Comparison of ENCODE assay signal across 11 cellular contexts in the genomic region with DNA sequence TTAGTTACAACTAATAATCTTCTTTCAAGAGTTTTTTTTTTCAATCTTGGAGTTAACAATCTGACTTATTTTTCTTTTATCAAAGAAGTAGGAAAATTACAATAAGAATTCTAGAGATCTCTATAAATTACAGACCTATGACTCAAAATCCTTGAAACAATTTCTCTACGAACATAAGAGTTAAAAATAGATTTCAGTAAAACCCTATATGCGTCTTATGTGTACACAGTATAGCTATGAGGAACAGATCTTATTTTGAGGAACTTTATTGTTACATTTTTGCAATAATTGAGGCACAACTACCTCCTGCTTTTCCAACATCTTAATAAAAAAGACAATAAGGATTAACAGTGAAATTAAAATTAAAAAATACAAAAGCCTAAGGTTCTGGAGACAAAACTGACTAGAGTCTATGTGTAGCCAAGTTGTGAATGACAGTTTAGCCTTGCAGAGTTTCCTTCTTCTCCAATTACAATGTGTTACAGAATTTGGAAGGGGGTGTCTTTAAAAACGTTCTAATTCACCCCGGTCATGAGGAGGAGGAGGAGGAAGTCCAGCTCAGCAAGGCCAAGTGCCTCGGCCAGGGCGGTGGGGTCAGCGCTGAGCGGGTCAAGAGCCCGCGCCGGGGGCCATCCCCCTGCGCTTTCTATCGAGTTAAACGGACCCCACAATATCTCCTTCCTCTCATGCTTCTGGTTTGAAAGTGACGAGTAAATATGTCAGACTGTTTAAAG. TPM values are rescaled to one million over a fixed set of nuclear protein-coding genes. Genes with fewer than 3 reads are reported as not detected.
A peak's percentile ranks its signal among the peaks of the same experiment; 100 is the strongest.
DNase-seq lines count a peak whose midpoint lies in the region; ATAC-seq, FAIRE-seq and TF ChIP-seq lines count a peak whose summit lies in the region.
"Had no signal": no experiment of that assay in that cellular context is flagged by ENCODE, and none has a peak within 500 bp of the region (broad histone marks: within the 10 kb centered on the region; RNA-seq: fewer than 3 reads in every experiment).

No MANE protein-coding gene starts in this region.

- TF ChIP-seq CTCF in HCT116 (IDR thresholded peaks at IDR 0.05 in 2 of 3, conservative IDR thresholded peaks at IDR 0.05 in 1 of 3; ENCODE audit: borderline replicate concordance in 1 of 3, insufficient read depth in 1 of 3, low read depth in 2 of 3, low read length in 2 of 3) (no peak), WTC11 (IDR thresholded peaks at IDR 0.05) (no peak), foreskin keratinocyte (conservative IDR thresholded peaks at IDR 0.05) (no peak)

- H3K9me2 ChIP-seq in HCT116 (ENCODE audit: insufficient read depth): no peaks in the 10 kb centered on the region

- H3K36me3 ChIP-seq in HCT116 (ENCODE audit: control insufficient read depth in 1 of 2, insufficient read depth in 2 of 2, low read length in 2 of 2) (no peaks in the 10 kb centered on the region), small intestine (ENCODE audit: control insufficient read depth in 2 of 2, insufficient read depth in 2 of 2, low read length in 2 of 2) (peaks cover 0 to 2% of the 10 kb centered on the region in 2 donors)

- no peak for TF ChIP-seq POLR2A in HCT116 (IDR thresholded peaks at IDR 0.05; ENCODE audit: borderline replicate concordance, extremely low read depth, insufficient read depth, insufficient read length)

- no peak overlapping the region for H2AFZ ChIP-seq in HCT116 (ENCODE audit: low read depth, low read length, poor library complexity, severe bottlenecking)

- RAD21 ChIA-PET in HCT116 (lab: Charles Lee; ENCODE audit: low non-redundant PET in 1 of 2, low total read pairs in 2 of 2, uncharacterized antibody in 2 of 2, unreplicated experiment in 2 of 2): no interaction called here

- POLR2A ChIA-PET in HCT116 (lab: Charles Lee) (no interaction called here), WTC11 (lab: Charles Lee) (no interaction called here)

- H3K9me3 ChIP-seq in HCT116 (ENCODE audit: control insufficient read depth in 1 of 2, insufficient read depth in 1 of 2, low read depth in 1 of 2, low read length in 2 of 2) (no peaks in the 10 kb centered on the region), right cardiac atrium (ENCODE audit: control insufficient read depth, low read length) (no peaks in the 10 kb centered on the region), small intestine (ENCODE audit: control insufficient read depth, low read depth) (no peaks in the 10 kb centered on the region)

- 45% methylated on average over 15 of the region's 15 CpGs for WGBS in right cardiac atrium
- WGBS in small intestine, 3 donors: 63 to 85% (median 82%) methylated on average over 15 of the region's 15 CpGs

- no peak overlapping the region for H3K27ac ChIP-seq in HCT116 (ENCODE audit: low read depth, low read length)
- peak overlapping the region; percentile 26 for H3K27ac ChIP-seq in right cardiac atrium (ENCODE audit: low read length)
- peak overlapping the region in 1 of 2 donors; percentile 57 for H3K27ac ChIP-seq in small intestine (ENCODE audit: low read depth in 1 of 2, low read length in 1 of 2)
- no peak overlapping the region for H3K27ac ChIP-seq in foreskin keratinocyte

- no peaks in the 10 kb centered on the region for H3K79me2 ChIP-seq in HCT116 (ENCODE audit: insufficient read depth, low read length)

- no peaks in the 10 kb centered on the region for H4K20me1 ChIP-seq in HCT116 (ENCODE audit: insufficient read depth)

- intact Hi-C loops in HCT116 (cut with micrococcal nuclease): no loop called here
- intact Hi-C loops in right cardiac atrium (cut with DNase I): no loop called here

- no peak for ATAC-seq in HCT116
- no peak for ATAC-seq in WTC11
- ATAC-seq in right cardiac atrium: peak in 1 of 2 donors; percentile 17
- ATAC-seq in GM21526 (IDR thresholded peaks at IDR 0.05; ENCODE audit: low FRiP score, unreplicated experiment): no peak
- ATAC-seq in HG03135 (IDR thresholded peaks at IDR 0.05; ENCODE audit: unreplicated experiment): no peak
- no peak for ATAC-seq in esophagus mucosa
- no peak for ATAC-seq in foreskin keratinocyte

- TF ChIP-seq RAD21 in HCT116 (IDR thresholded peaks at IDR 0.05; ENCODE audit: low read depth): no peak

- peak overlapping the region; percentile 47 for H3K27ac Mint-ChIP-seq in WTC11

- H3K4me1 Mint-ChIP-seq in WTC11: peaks cover 11% of the 10 kb centered on the region

- H3K4me3 Mint-ChIP-seq in WTC11: no peak overlapping the region

- CTCF ChIA-PET in HCT116 (lab: Charles Lee) (interaction anchor here (0.6 kb wide), 1 partner anchor 18 kb away, joined by 3 read pairs; no protein-coding TSS in a partner anchor), WTC11 (lab: Charles Lee) (interaction anchor here (1.2 to 3.6 kb wide), 2 partner anchors 10 to 19 kb away, joined by 3 to 16 read pairs; no protein-coding TSS in a partner anchor)

- H3K36me3 Mint-ChIP-seq in WTC11: peaks cover 56% of the 10 kb centered on the region

- no peaks in the 10 kb centered on the region for H3K27me3 Mint-ChIP-seq in WTC11 (ENCODE audit: low read depth)

- peaks cover 0 to 6% of the 10 kb centered on the region in 2 experiments; a peak in 1 of 4 replicates for H3K4me1 ChIP-seq in HCT116 (ENCODE audit: control insufficient read depth in 1 of 2, insufficient read depth in 2 of 2, low read length in 2 of 2)
- peaks cover 8% of the 10 kb centered on the region for H3K4me1 ChIP-seq in right cardiac atrium (ENCODE audit: control insufficient read depth, insufficient read depth, low read length)
- H3K4me1 ChIP-seq in small intestine (ENCODE audit: control insufficient read depth in 2 of 2, insufficient read depth in 1 of 2, low read depth in 1 of 2, low read length in 1 of 2): no peaks in the 10 kb centered on the region
- H3K4me1 ChIP-seq in foreskin keratinocyte: no peaks in the 10 kb centered on the region

- no peak overlapping the region for H3K9ac ChIP-seq in HCT116 (ENCODE audit: low read length)

- DNase-seq in HCT116 (ENCODE audit: low read depth, low spot score): no peak
- no peak for DNase-seq in WTC11 (ENCODE audit: low spot score)
- DNase-seq in right cardiac atrium: peak in 1 of 3 donors; percentile 51
- no peak for DNase-seq in small intestine
- no peak for DNase-seq in foreskin keratinocyte
- DNase-seq: activated CD4-positive, alpha-beta T cell treated with anti-CD3 and anti-CD28 coated beads for 4 hours; MM.1S had no signal

- peak; percentile 5 for FAIRE-seq in small intestine (lab: Jason Lieb, UNC)

- no peak overlapping the region for H3K4me2 ChIP-seq in HCT116 (ENCODE audit: low read length)

- BruUV-seq in HCT116 (replicated peaks; lab: Mats Ljungman, UMichigan): TSS peak; percentile 17

- H3K4me3 ChIP-seq in HCT116 (replicated peaks in 1 of 2; ENCODE audit: low read depth in 1 of 2, low read length in 2 of 2) (no peak overlapping the region), right cardiac atrium (ENCODE audit: low read length) (no peak overlapping the region), small intestine (ENCODE audit: low read depth in 1 of 2, low read length in 2 of 2) (no peak overlapping the region)

- no peaks in the 10 kb centered on the region for H3K9me3 Mint-ChIP-seq in WTC11

- no peaks in the 10 kb centered on the region for H3K27me3 ChIP-seq in HCT116 (ENCODE audit: insufficient read depth, low read length)
- no peaks in the 10 kb centered on the region for H3K27me3 ChIP-seq in right cardiac atrium (ENCODE audit: control insufficient read depth, insufficient read depth)
- H3K27me3 ChIP-seq in small intestine (ENCODE audit: control insufficient read depth in 2 of 2, insufficient read depth in 2 of 2, low read length in 2 of 2): no peaks in the 10 kb centered on the region
- H3K27me3 ChIP-seq in foreskin keratinocyte: no peaks in the 10 kb centered on the region

TF ChIP-seq in HCT116, 20 proteins besides CTCF, POLR2A, EP300 and RAD21 (continues in another document):
- TF ChIP-seq TCF7L2 (IDR thresholded peaks at IDR 0.05; ENCODE audit: borderline replicate concordance, extremely low read depth, insufficient read depth, insufficient read length) (no peak), EZH2phosphoT487 (IDR thresholded peaks at IDR 0.05; ENCODE audit: borderline replicate concordance) (no peak), SRF (IDR thresholded peaks at IDR 0.05; ENCODE audit: low read depth) (no peak), FOSL1 (IDR thresholded peaks at IDR 0.05; ENCODE audit: low read depth) (no peak), SP1 (IDR thresholded peaks at IDR 0.05; ENCODE audit: low read depth) (no peak), EZH2 (IDR thresholded peaks at IDR 0.05) (no peak)
- TF ChIP-seq, protein P1, sequence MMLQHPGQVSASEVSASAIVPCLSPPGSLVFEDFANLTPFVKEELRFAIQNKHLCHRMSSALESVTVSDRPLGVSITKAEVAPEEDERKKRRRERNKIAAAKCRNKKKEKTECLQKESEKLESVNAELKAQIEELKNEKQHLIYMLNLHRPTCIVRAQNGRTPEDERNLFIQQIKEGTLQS (IDR thresholded peaks at IDR 0.05): no peak
- TF ChIP-seq, protein P2, sequence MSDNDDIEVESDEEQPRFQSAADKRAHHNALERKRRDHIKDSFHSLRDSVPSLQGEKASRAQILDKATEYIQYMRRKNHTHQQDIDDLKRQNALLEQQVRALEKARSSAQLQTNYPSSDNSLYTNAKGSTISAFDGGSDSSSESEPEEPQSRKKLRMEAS (IDR thresholded peaks at IDR 0.05): no peak

TF ChIP-seq in WTC11, 78 proteins besides CTCF, POLR2A, EP300 and RAD21 (continues in another document):
- TF ChIP-seq OVOL2 (CRISPR knock-in tag; IDR thresholded peaks at IDR 0.05; ENCODE audit: borderline replicate concordance): no peak
- no peak for TF ChIP-seq IRF2 (CRISPR knock-in tag; IDR thresholded peaks at IDR 0.05; ENCODE audit: borderline replicate concordance, low read depth)
- TF ChIP-seq, protein P3, sequence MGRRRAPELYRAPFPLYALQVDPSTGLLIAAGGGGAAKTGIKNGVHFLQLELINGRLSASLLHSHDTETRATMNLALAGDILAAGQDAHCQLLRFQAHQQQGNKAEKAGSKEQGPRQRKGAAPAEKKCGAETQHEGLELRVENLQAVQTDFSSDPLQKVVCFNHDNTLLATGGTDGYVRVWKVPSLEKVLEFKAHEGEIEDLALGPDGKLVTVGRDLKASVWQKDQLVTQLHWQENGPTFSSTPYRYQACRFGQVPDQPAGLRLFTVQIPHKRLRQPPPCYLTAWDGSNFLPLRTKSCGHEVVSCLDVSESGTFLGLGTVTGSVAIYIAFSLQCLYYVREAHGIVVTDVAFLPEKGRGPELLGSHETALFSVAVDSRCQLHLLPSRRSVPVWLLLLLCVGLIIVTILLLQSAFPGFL (CRISPR knock-in tag; IDR thresholded peaks at IDR 0.05; ENCODE audit: borderline replicate concordance): no peak
- no peak for TF ChIP-seq EMX1 (CRISPR knock-in tag; IDR thresholded peaks at IDR 0.05)

RNA-seq across cellular contexts. Expression of a gene that starts 40.5 kb away (rescaled TPM):
- total RNA-seq in HCT116 (2021; ENCODE audit: unreplicated experiment): not detected
- 0.03 and 0.04 TPM in 2 replicates for polyA plus RNA-seq in HCT116 (2012)
- 0.85 to 1.4 TPM (median 1.4 TPM) in 3 replicates for total RNA-seq in WTC11 (2021)
- 1 to 10 TPM in 1 of 4 donors, under 1 TPM in 3; 0.45 to 1.0 (median 0.91) TPM for total RNA-seq in right cardiac atrium
- 0.36 TPM for polyA plus RNA-seq in right cardiac atrium
- polyA plus RNA-seq in small intestine: under 1 TPM in 1 of 3 donors, not detected in 2; 0.07 TPM
- 0.12 TPM for total RNA-seq in esophagus mucosa
- not detected in 2 replicates for total RNA-seq in foreskin keratinocyte
- not detected in 2 replicates for polyA plus RNA-seq in foreskin keratinocyte
- total RNA-seq: NCI-H460 had no signal
